19 cellular contexts compared by ENCODE assay signal in genomic region chr17:49691677-49692191, GRCh38. TPM values are rescaled to one million over a fixed set of nuclear protein-coding genes. Genes with fewer than 3 reads are reported as not detected.
DNase-seq lines count a peak whose midpoint lies in the region; ATAC-seq and TF ChIP-seq lines count a peak whose summit lies in the region.
"Had no signal": no experiment of that assay in that cellular context is flagged by ENCODE, and none has a peak within 500 bp of the region (broad histone marks: within the 10 kb centered on the region; RNA-seq: fewer than 3 reads in every experiment).

No MANE protein-coding gene starts in this region.

- H3K4me3 ChIP-seq in gastroesophageal sphincter (no peak overlapping the region), muscle layer of duodenum (ENCODE audit: low read depth in 1 of 2, low read length in 2 of 2) (peak overlapping the region in 1 of 2 donors; percentile 41), transverse colon (no peak overlapping the region)
- H3K4me3 ChIP-seq in CD4-positive, alpha-beta memory T cell (ENCODE audit: low read length in 2 of 2), result no peak overlapping the region
- H3K4me3 ChIP-seq: adrenal gland had no signal

- H3K27me3 ChIP-seq in gastroesophageal sphincter (no peaks in the 10 kb centered on the region), muscle layer of duodenum (ENCODE audit: low read depth, low read length) (no peaks in the 10 kb centered on the region), transverse colon (no peaks in the 10 kb centered on the region)
- no peaks in the 10 kb centered on the region for H3K27me3 ChIP-seq in CD4-positive, alpha-beta memory T cell (ENCODE audit: insufficient read depth, low read length)
- H3K27me3 ChIP-seq: adrenal gland had no signal

- CTCF ChIA-PET in CD4-positive, alpha-beta memory T cell (lab: Charles Lee; ENCODE audit: partially characterized antibody), result interaction anchor here (1.3 to 16.2 kb wide), 3 partner anchors 8 to 124 kb away, joined by 4 to 219 read pairs (median 4); partner anchors contain the start of gene NXPH3

- 27 to 42% methylated on average over 7 to 8 of the region's 8 CpGs for WGBS in gastroesophageal sphincter (ENCODE audit: low coverage in 1 of 2), 2 donors
- WGBS in transverse colon (ENCODE audit: low coverage in 1 of 2), 2 donors, result 62 to 69% methylated on average over 6 to 8 of the region's 8 CpGs

- peaks cover 3% of the 10 kb centered on the region for H3K36me3 Mint-ChIP-seq in T-helper 2 cell treated with Interferon-gamma antibody and Interleukin-4, amounts not matched to agents 5 μg/mL and 100 μg/mL, for 36 hours (ENCODE audit: low read depth)
- H3K36me3 Mint-ChIP-seq in CD4-positive, alpha-beta memory T cell, result no peaks in the 10 kb centered on the region
- H3K36me3 Mint-ChIP-seq: stimulated activated naive B cell treated with anti-CD40 and anti-IgM and Interleukin-4, amounts not matched to agents 10 μg/mL and 1 μg/mL and 100 μg/mL, for 72 hours had no signal

- no peaks in the 10 kb centered on the region for H3K27me3 Mint-ChIP-seq in T-helper 2 cell treated with Interferon-gamma antibody and Interleukin-4, amounts not matched to agents 5 μg/mL and 100 μg/mL, for 36 hours (ENCODE audit: low read depth)
- no peaks in the 10 kb centered on the region for H3K27me3 Mint-ChIP-seq in CD4-positive, alpha-beta memory T cell
- H3K27me3 Mint-ChIP-seq: activated CD4-positive, alpha-beta memory T cell treated with anti-CD3 and anti-CD28 coated beads, Interleukin-2, amount 10 ng/mL, durations not matched to agents 7 days and 5 days had no signal

- TF ChIP-seq CTCF in gastroesophageal sphincter (IDR thresholded peaks at IDR 0.05), result no peak
- no peak for TF ChIP-seq CTCF in transverse colon (IDR thresholded peaks at IDR 0.05)

- H3K9me3 Mint-ChIP-seq in T-helper 2 cell treated with Interferon-gamma antibody and Interleukin-4, amounts not matched to agents 5 μg/mL and 100 μg/mL, for 36 hours, result peaks cover 5% of the 10 kb centered on the region
- H3K9me3 Mint-ChIP-seq in CD4-positive, alpha-beta memory T cell, result no peaks in the 10 kb centered on the region
- H3K9me3 Mint-ChIP-seq: activated CD4-positive, alpha-beta memory T cell treated with anti-CD3 and anti-CD28 coated beads, Interleukin-2, amount 10 ng/mL, durations not matched to agents 7 days and 5 days; IgD-negative memory B cell; stimulated activated naive B cell treated with anti-CD40 and anti-IgM and Interleukin-4, amounts not matched to agents 10 μg/mL and 1 μg/mL and 100 μg/mL, for 72 hours had no signal

- in situ Hi-C loops in transverse colon (cut with MboI; ENCODE audit: low pct_ligation_motif_present in 1 of 4, low pct_unique_long_range_greater_than_20kb in 1 of 4, low sequenced_read_pairs in 3 of 4), result loop anchor here in 1 of 4 donors (10.0 kb wide), 1 partner anchor 117 kb away; the partner anchor contains the start of gene NXPH3

- H3K4me1 ChIP-seq in gastroesophageal sphincter (peaks cover 5 to 64% (median 7%) of the 10 kb centered on the region in 3 donors), muscle layer of duodenum (ENCODE audit: control insufficient read depth in 1 of 2, insufficient read depth in 2 of 2, low read length in 2 of 2) (peaks cover 0 to 4% of the 10 kb centered on the region in 2 donors), transverse colon (peaks cover 0 to 42% (median 10%) of the 10 kb centered on the region in 4 donors)
- H3K4me1 ChIP-seq in CD4-positive, alpha-beta memory T cell (ENCODE audit: insufficient read depth, low read length), result peaks cover 45% of the 10 kb centered on the region

- no peak overlapping the region for H3K4me3 Mint-ChIP-seq in T-helper 2 cell treated with Interferon-gamma antibody and Interleukin-4, amounts not matched to agents 5 μg/mL and 100 μg/mL, for 36 hours
- no peak overlapping the region for H3K4me3 Mint-ChIP-seq in CD4-positive, alpha-beta memory T cell
- H3K4me3 Mint-ChIP-seq: activated CD4-positive, alpha-beta memory T cell treated with anti-CD3 and anti-CD28 coated beads, Interleukin-2, amount 10 ng/mL, durations not matched to agents 7 days and 5 days; IgD-negative memory B cell; stimulated activated naive B cell treated with anti-CD40 and anti-IgM and Interleukin-4, amounts not matched to agents 10 μg/mL and 1 μg/mL and 100 μg/mL, for 72 hours had no signal

- no peaks in the 10 kb centered on the region for H3K36me3 ChIP-seq in gastroesophageal sphincter
- H3K36me3 ChIP-seq in muscle layer of duodenum (ENCODE audit: control insufficient read depth in 1 of 2, insufficient read depth in 2 of 2, low read length in 2 of 2), result no peaks in the 10 kb centered on the region
- H3K36me3 ChIP-seq in transverse colon, result no peaks in the 10 kb centered on the region
- no peaks in the 10 kb centered on the region for H3K36me3 ChIP-seq in CD4-positive, alpha-beta memory T cell (ENCODE audit: insufficient read depth, low read length)
- H3K36me3 ChIP-seq: adrenal gland, neutrophil had no signal

- H3K27ac ChIP-seq in gastroesophageal sphincter, result peak overlapping the region; percentile 83 to 94 (median 90)
- peak overlapping the region; percentile 81 for H3K27ac ChIP-seq in muscle layer of duodenum (ENCODE audit: low read length)
- peak overlapping the region; percentile 77 to 88 (median 84) for H3K27ac ChIP-seq in transverse colon
- no peak overlapping the region for H3K27ac ChIP-seq in CD4-positive, alpha-beta memory T cell (ENCODE audit: low read depth, low read length)
- H3K27ac ChIP-seq: neutrophil had no signal

- DNase-seq in T-helper 2 cell treated with Interferon-gamma antibody and Interleukin-4, amounts not matched to agents 5 μg/mL and 100 μg/mL, for 36 hours (ENCODE audit: low spot score), result no peak
- DNase-seq in T-helper 2 cell (no peak), transverse colon (no peak), NCI-H345 (lab: John Stamatoyannopoulos, UW) (no peak)
- no peak for DNase-seq in activated CD4-positive, alpha-beta T cell treated with anti-CD3 and anti-CD28 coated beads for 4 hours
- DNase-seq in CD4-positive, alpha-beta memory T cell, result no peak
- DNase-seq: 8988T; activated CD4-positive, alpha-beta memory T cell treated with anti-CD3 and anti-CD28 coated beads, Interleukin-2, amount 10 ng/mL, durations not matched to agents 7 days and 5 days; adrenal gland; COR-L47; NCI-H1694; SK-N-SH; stimulated activated CD4-positive, alpha-beta T cell treated with anti-CD3 and anti-CD28 coated beads, Interleukin-1b, Interleukin-23, amount 100 ng/mL, for 48 hours; stimulated activated naive B cell treated with anti-CD40 and anti-IgM and Interleukin-4, amounts not matched to agents 10 μg/mL and 1 μg/mL and 100 μg/mL, for 72 hours had no signal

- TF ChIP-seq EP300 in gastroesophageal sphincter (IDR thresholded peaks at IDR 0.05) (no peak), transverse colon (IDR thresholded peaks at IDR 0.05; ENCODE audit: low read depth) (no peak)

- TF ChIP-seq POLR2A in gastroesophageal sphincter (IDR thresholded peaks at IDR 0.05) (no peak), transverse colon (IDR thresholded peaks at IDR 0.05) (peak; percentile 4)

- peaks cover 36% of the 10 kb centered on the region for H3K4me1 Mint-ChIP-seq in T-helper 2 cell treated with Interferon-gamma antibody and Interleukin-4, amounts not matched to agents 5 μg/mL and 100 μg/mL, for 36 hours (ENCODE audit: low read depth)
- peaks cover 40 to 71% (median 45%) of the 10 kb centered on the region in 4 donors for H3K4me1 Mint-ChIP-seq in CD4-positive, alpha-beta memory T cell

- POLR2A ChIA-PET in CD4-positive, alpha-beta memory T cell (lab: Charles Lee; ENCODE audit: partially characterized antibody), result no interaction called here

- peak; percentile 5 for ATAC-seq in gastroesophageal sphincter
- ATAC-seq: HCT116; stimulated activated naive B cell treated with anti-CD40 and anti-IgM and Interleukin-4, amounts not matched to agents 10 μg/mL and 1 μg/mL and 100 μg/mL, for 72 hours had no signal

- intact Hi-C loops in transverse colon (cut with DNase I; ENCODE audit: low total_unique reads), result loop anchor here (5.0 kb wide), 1 partner anchor 44 kb away; no protein-coding TSS in a partner anchor
- intact Hi-C loops in CD4-positive, alpha-beta memory T cell (cut with micrococcal nuclease), result no loop called here

- H3K9me3 ChIP-seq in gastroesophageal sphincter, result no peaks in the 10 kb centered on the region
- no peaks in the 10 kb centered on the region for H3K9me3 ChIP-seq in muscle layer of duodenum (ENCODE audit: control insufficient read depth in 1 of 2, low read length in 2 of 2)
- no peaks in the 10 kb centered on the region for H3K9me3 ChIP-seq in transverse colon
- no peaks in the 10 kb centered on the region for H3K9me3 ChIP-seq in CD4-positive, alpha-beta memory T cell (ENCODE audit: control insufficient read depth in 1 of 2, low read length in 2 of 2)
- H3K9me3 ChIP-seq: adrenal gland, neutrophil, SK-N-SH had no signal

- peak overlapping the region; percentile 23 for H3K27ac Mint-ChIP-seq in T-helper 2 cell treated with Interferon-gamma antibody and Interleukin-4, amounts not matched to agents 5 μg/mL and 100 μg/mL, for 36 hours
- peak overlapping the region in 3 of 7 donors; percentile 12 to 84 (median 66) for H3K27ac Mint-ChIP-seq in CD4-positive, alpha-beta memory T cell
- H3K27ac Mint-ChIP-seq: activated CD4-positive, alpha-beta memory T cell treated with anti-CD3 and anti-CD28 coated beads, Interleukin-2, amount 10 ng/mL, durations not matched to agents 7 days and 5 days; stimulated activated naive B cell treated with anti-CD40 and anti-IgM and Interleukin-4, amounts not matched to agents 10 μg/mL and 1 μg/mL and 100 μg/mL, for 72 hours had no signal

RNA-seq across cellular contexts. Expression of gene SPOP, which starts 13.8 kb away (rescaled TPM):
- total RNA-seq in gastroesophageal sphincter (100 to 1,000 TPM; 159 to 268 (median 176) TPM), transverse colon (100 to 1,000 TPM in 1 of 4 donors, 10 to 100 TPM in 3; 75.6 to 352 (median 95.3) TPM)
- 10 to 100 TPM; 83.1 to 86.1 TPM for total RNA-seq in CD4-positive, alpha-beta memory T cell
- 100 to 1,000 TPM; 111 to 126 TPM for polyA plus RNA-seq in CD4-positive, alpha-beta memory T cell

RNA-seq across cellular contexts. Expression of gene SLC35B1, which starts 16.0 kb away (rescaled TPM):
- total RNA-seq in gastroesophageal sphincter (10 to 100 TPM; 17.9 to 35.6 (median 19.5) TPM), transverse colon (10 to 100 TPM; 23.5 to 73.3 (median 56.2) TPM)
- total RNA-seq in CD4-positive, alpha-beta memory T cell, result 10 to 100 TPM; 48.4 to 52.1 TPM
- 10 to 100 TPM; 30.8 to 38.9 TPM for polyA plus RNA-seq in CD4-positive, alpha-beta memory T cell
